Comparison of ENCODE assay signal across 8 cellular contexts in the genomic region with DNA sequence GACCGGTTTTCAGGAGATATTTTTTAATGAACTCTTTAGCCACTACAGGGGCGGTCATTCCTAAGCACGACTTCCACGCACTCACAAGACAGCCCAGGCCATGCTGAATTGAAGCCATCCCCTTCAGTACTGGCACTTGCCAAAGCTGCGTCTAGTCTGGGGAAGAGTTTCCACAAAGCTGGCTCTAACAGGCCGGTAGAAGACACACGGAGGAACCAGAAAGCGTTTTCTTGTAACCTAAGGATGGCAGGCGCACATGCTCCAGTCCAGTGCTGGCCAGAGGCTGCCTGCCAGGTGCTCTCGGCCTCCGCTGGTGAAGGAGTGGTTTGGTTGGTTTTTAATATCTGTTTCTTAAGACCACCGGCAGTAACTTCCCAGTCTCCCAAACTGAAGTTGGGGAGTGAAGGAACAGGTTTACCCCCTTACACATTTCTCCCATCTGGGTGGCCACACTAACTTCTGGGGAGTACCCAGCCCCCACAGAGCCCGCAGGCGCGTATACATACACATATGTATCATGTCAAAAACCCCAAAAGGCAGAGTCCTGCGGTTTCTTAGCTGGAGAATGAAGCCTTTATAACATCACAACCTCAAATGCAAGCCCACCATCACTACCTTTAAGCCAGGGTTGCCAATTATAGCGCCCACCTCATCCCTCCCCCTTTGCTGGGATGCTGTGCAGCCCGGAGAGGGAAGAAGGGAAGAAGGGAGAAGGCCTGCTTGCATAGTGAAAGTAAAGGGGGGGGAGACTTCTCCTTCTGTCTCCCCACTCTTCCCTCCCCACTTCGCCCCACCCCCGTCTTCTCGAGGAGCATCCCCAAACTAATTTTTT. TPM values are rescaled to one million over a fixed set of nuclear protein-coding genes. Genes with fewer than 3 reads are reported as not detected.
A peak's percentile ranks its signal among the peaks of the same experiment; 100 is the strongest.
DNase-seq lines count a peak whose midpoint lies in the region; ATAC-seq and TF ChIP-seq lines count a peak whose summit lies in the region.

No MANE protein-coding gene starts in this region.

- no peak for TF ChIP-seq EP300 in upper lobe of left lung (IDR thresholded peaks at IDR 0.05)

- peak; percentile 24 for ATAC-seq in activated CD4-positive, alpha-beta T cell treated with anti-CD3 and anti-CD28 coated beads for 36 hours
- no peak for ATAC-seq in upper lobe of left lung (ENCODE audit: low FRiP score in 2 of 2)
- no peak for ATAC-seq in GM21447 (IDR thresholded peaks at IDR 0.05; ENCODE audit: unreplicated experiment)

- peak overlapping the region; percentile 80 for H3K27ac Mint-ChIP-seq in activated CD4-positive, alpha-beta T cell treated with anti-CD3 and anti-CD28 coated beads for 36 hours

- peak overlapping the region; percentile 67 to 88 (median 84) for H3K27ac ChIP-seq in upper lobe of left lung

- H3K9me3 ChIP-seq in mononuclear cell (ENCODE audit: low read depth, low read length) (no peaks in the 10 kb centered on the region), upper lobe of left lung (no peaks in the 10 kb centered on the region)

- no peaks in the 10 kb centered on the region for H3K36me3 ChIP-seq in upper lobe of left lung

- TF ChIP-seq CTCF in upper lobe of left lung (IDR thresholded peaks at IDR 0.05), result no peak

- H3K27me3 ChIP-seq in mononuclear cell (ENCODE audit: insufficient read depth, low read length) (no peaks in the 10 kb centered on the region), upper lobe of left lung (no peaks in the 10 kb centered on the region)

- H3K4me3 ChIP-seq in mononuclear cell (ENCODE audit: low read length) (peak overlapping the region; percentile 75), upper lobe of left lung (peak overlapping the region; percentile 53 to 92 (median 88))

- H3K27me3 Mint-ChIP-seq in activated CD4-positive, alpha-beta T cell treated with anti-CD3 and anti-CD28 coated beads for 36 hours, result peaks cover 5% of the 10 kb centered on the region

- H3K4me1 Mint-ChIP-seq in activated CD4-positive, alpha-beta T cell treated with anti-CD3 and anti-CD28 coated beads for 36 hours, result peaks cover 53% of the 10 kb centered on the region

- 19 to 20% methylated on average over 19 to 21 of the region's 21 CpGs for WGBS in upper lobe of left lung, 2 donors

- peaks cover 50% of the 10 kb centered on the region for H3K4me1 ChIP-seq in mononuclear cell (ENCODE audit: insufficient read depth, low read length)
- H3K4me1 ChIP-seq in upper lobe of left lung, result peaks cover 17 to 49% (median 27%) of the 10 kb centered on the region in 4 donors

- POLR2A ChIA-PET in activated CD4-positive, alpha-beta T cell treated with anti-CD3 and anti-CD28 coated beads for 36 hours (lab: Charles Lee), result interaction anchor here (0.8 to 1.2 kb wide), 3 partner anchors 18 to 64 kb away, joined by 3 to 5 read pairs (median 4); no protein-coding TSS in a partner anchor

- DNase-seq in activated CD4-positive, alpha-beta T cell treated with anti-CD3 and anti-CD28 coated beads for 36 hours, result peak; percentile 68
- DNase-seq in activated CD4-positive, alpha-beta T cell treated with anti-CD3 and anti-CD28 coated beads, Interleukin-2, amount 50 U/mL, for 4 hours, result no peak
- DNase-seq in cerebellar cortex (ENCODE audit: low spot score) (peak; percentile 62), upper lobe of left lung (peak; percentile 24 to 30)
- DNase-seq in effector CD8-positive, alpha-beta T cell (lab: John Stamatoyannopoulos, UW), result no peak

- H3K36me3 Mint-ChIP-seq in activated CD4-positive, alpha-beta T cell treated with anti-CD3 and anti-CD28 coated beads for 36 hours (ENCODE audit: low read depth), result peaks cover 17% of the 10 kb centered on the region

- H3K4me3 Mint-ChIP-seq in activated CD4-positive, alpha-beta T cell treated with anti-CD3 and anti-CD28 coated beads for 36 hours, result peak overlapping the region; percentile 83

- H3K9me3 Mint-ChIP-seq in activated CD4-positive, alpha-beta T cell treated with anti-CD3 and anti-CD28 coated beads for 36 hours (ENCODE audit: low read depth), result no peaks in the 10 kb centered on the region

- CTCF ChIA-PET in activated CD4-positive, alpha-beta T cell treated with anti-CD3 and anti-CD28 coated beads for 36 hours (lab: Charles Lee), result interaction anchor here (0.6 to 2.0 kb wide), 6 partner anchors 61 to 402 kb away, joined by 3 to 11 read pairs (median 4); no protein-coding TSS in a partner anchor

- intact Hi-C loops in activated CD4-positive, alpha-beta T cell treated with anti-CD3 and anti-CD28 coated beads for 36 hours (cut with DNase I, micrococcal nuclease), result loop anchor here (1.0 to 5.0 kb wide), 7 partner anchors 28 to 233 kb away; partner anchors contain the start of gene MRPS10 (in 1 of the 2)

- no peak for TF ChIP-seq POLR2A in upper lobe of left lung (IDR thresholded peaks at IDR 0.05)

TF ChIP-seq in PFSK-1, 5 proteins besides CTCF, POLR2A, EP300 and RAD21:
- TF ChIP-seq POLR2AphosphoS5 (IDR thresholded peaks at IDR 0.05; ENCODE audit: low read depth, low read length), result no peak
- TF ChIP-seq, protein P1, sequence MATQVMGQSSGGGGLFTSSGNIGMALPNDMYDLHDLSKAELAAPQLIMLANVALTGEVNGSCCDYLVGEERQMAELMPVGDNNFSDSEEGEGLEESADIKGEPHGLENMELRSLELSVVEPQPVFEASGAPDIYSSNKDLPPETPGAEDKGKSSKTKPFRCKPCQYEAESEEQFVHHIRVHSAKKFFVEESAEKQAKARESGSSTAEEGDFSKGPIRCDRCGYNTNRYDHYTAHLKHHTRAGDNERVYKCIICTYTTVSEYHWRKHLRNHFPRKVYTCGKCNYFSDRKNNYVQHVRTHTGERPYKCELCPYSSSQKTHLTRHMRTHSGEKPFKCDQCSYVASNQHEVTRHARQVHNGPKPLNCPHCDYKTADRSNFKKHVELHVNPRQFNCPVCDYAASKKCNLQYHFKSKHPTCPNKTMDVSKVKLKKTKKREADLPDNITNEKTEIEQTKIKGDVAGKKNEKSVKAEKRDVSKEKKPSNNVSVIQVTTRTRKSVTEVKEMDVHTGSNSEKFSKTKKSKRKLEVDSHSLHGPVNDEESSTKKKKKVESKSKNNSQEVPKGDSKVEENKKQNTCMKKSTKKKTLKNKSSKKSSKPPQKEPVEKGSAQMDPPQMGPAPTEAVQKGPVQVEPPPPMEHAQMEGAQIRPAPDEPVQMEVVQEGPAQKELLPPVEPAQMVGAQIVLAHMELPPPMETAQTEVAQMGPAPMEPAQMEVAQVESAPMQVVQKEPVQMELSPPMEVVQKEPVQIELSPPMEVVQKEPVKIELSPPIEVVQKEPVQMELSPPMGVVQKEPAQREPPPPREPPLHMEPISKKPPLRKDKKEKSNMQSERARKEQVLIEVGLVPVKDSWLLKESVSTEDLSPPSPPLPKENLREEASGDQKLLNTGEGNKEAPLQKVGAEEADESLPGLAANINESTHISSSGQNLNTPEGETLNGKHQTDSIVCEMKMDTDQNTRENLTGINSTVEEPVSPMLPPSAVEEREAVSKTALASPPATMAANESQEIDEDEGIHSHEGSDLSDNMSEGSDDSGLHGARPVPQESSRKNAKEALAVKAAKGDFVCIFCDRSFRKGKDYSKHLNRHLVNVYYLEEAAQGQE (IDR thresholded peaks at IDR 0.05; ENCODE audit: insufficient read depth in 1 of 2, low read depth in 2 of 2, low read length in 2 of 2), result no peak
- no peak for TF ChIP-seq TAF1 (IDR thresholded peaks at IDR 0.05; ENCODE audit: borderline replicate concordance, insufficient read depth, low read length)
- TF ChIP-seq SIN3A (IDR thresholded peaks at IDR 0.05; ENCODE audit: borderline replicate concordance, insufficient read depth, low read length), result 0 out of 2 replicates have a peak, but pooled peaks have one; percentile 3
TF ChIP-seq in PFSK-1: peak in this region for 1.

RNA-seq across cellular contexts. Expression of gene TRERF1, which starts 1.2 kb away (rescaled TPM):
- total RNA-seq in activated CD4-positive, alpha-beta T cell treated with anti-CD3 and anti-CD28 coated beads for 36 hours, result 10 to 100 TPM; 12.2 to 14.5 TPM
- polyA plus RNA-seq in PFSK-1 (2012; ENCODE audit: insufficient read length, low read depth), result 14.7 TPM
- 9.8 TPM for total RNA-seq in mononuclear cell
- 1 to 10 TPM; 2.0 to 7.3 (median 5.4) TPM for total RNA-seq in upper lobe of left lung

Comparison
In these comparisons a context has a peak if more than half of its experiments do, and no peak if none do; other contexts are left out.
1. DNase-seq: peak in activated CD4-positive, alpha-beta T cell treated with anti-CD3 and anti-CD28 coated beads for 36 hours (single experiment), cerebellar cortex (single experiment) and upper lobe of left lung (2 of 2); none in activated CD4-positive, alpha-beta T cell treated with anti-CD3 and anti-CD28 coated beads, Interleukin-2, amount 50 U/mL, for 4 hours (0 of 2) and effector CD8-positive, alpha-beta T cell (single experiment).